14 cellular contexts compared by ENCODE assay signal in the genomic region with DNA sequence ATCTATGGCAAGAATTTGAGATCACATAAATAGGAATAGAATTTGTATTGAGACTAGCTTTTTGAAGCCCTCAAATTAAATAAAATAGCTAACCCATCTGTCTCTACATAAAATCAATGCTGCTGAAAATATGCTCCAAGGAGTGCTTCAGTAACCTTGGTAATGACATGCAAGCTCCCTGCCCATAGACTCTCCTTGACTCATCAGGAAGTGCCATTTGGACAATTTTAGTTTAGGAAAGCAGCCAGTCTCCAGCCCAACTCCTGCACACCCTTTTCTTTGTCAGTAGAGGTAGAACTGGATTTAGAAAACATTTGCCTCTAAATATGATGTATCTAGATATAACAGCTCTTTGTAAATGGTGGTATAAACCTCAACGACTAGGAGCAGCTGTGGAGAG.
"Had no signal": no experiment of that assay in that cellular context is flagged by ENCODE, and none has a peak within 500 bp of the region (broad histone marks: within the 10 kb centered on the region; RNA-seq: fewer than 3 reads in every experiment).

No MANE protein-coding gene starts in this region.

- H3K4me3 ChIP-seq: coronary artery, heart right ventricle, lower lobe of right lung, upper lobe of right lung had no signal

- H3K9me3 ChIP-seq: upper lobe of right lung had no signal

- H3K27ac ChIP-seq: coronary artery, heart right ventricle, lower lobe of right lung, upper lobe of right lung had no signal

- H3K4me1 ChIP-seq: heart right ventricle, lower lobe of right lung, upper lobe of right lung had no signal

- DNase-seq: activated B cell treated with CpG ODN at 0.5 μM for 24 hours; activated CD4-positive, alpha-beta T cell treated with anti-CD3 and anti-CD28 coated beads for 48 hours; activated CD8-positive, alpha-beta T cell treated with anti-CD3 and anti-CD28 coated beads, Interleukin-2, amount 10 ng/mL, durations not matched to agents 7 days and 5 days; activated naive CD4-positive, alpha-beta T cell treated with anti-CD3 and anti-CD28 coated beads for 36 hours; activated T-cell treated with anti-CD3 and anti-CD28 coated beads, Interleukin-2, amount 50 U/mL, for 24 hours; anterior cingulate cortex; heart right ventricle; left cardiac atrium; lower lobe of right lung; nucleus accumbens; stimulated activated naive B cell treated with anti-CD40 and anti-IgM and Interleukin-4, amounts not matched to agents 10 μg/mL and 1 μg/mL and 100 μg/mL, for 72 hours; T-cell; upper lobe of right lung had no signal

- H3K36me3 ChIP-seq: heart right ventricle, lower lobe of right lung, upper lobe of right lung had no signal

- H3K27me3 ChIP-seq: heart right ventricle, upper lobe of right lung had no signal

- ATAC-seq: activated CD8-positive, alpha-beta T cell treated with anti-CD3 and anti-CD28 coated beads, Interleukin-2, amount 10 ng/mL, durations not matched to agents 7 days and 5 days; heart right ventricle; left cardiac atrium; lower lobe of right lung; stimulated activated naive B cell treated with anti-CD40 and anti-IgM and Interleukin-4, amounts not matched to agents 10 μg/mL and 1 μg/mL and 100 μg/mL, for 72 hours; T-cell; upper lobe of right lung had no signal
